ENCODE assay signal across 8 cellular contexts in the genomic region with DNA sequence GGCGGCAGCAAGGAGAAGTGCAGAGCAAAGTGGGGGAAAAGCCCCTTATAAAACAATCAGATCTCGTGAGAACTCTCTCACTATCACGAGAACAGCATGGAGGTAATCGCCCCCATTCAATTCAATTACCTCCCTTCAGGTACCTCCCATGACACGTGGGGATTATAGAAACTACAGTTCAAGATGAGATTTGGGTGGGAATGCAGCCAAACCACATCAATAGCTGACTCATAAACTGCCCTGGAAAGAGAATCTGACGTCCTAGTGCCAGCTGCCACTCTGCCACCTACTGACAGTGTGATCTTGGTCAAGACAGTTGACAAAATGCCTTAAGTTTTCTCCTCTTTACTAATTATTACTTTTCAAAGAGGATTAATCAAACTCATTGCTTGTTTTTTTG.
DNase-seq lines count a peak whose midpoint lies in the region; ATAC-seq and TF ChIP-seq lines count a peak whose summit lies in the region.

No MANE protein-coding gene starts in this region.

- peak; percentile 36 for DNase-seq in COLO829 (ENCODE audit: low spot score)
- DNase-seq in SW 1271 (lab: John Stamatoyannopoulos, UW), result peak; percentile 32 to 80
- peak; percentile 16 to 46 for DNase-seq in foreskin fibroblast
- DNase-seq in anterior cingulate cortex (lab: John Stamatoyannopoulos, UW), result no peak
- DNase-seq in iPS-NIHi7 (ENCODE audit: extremely low spot score), result no peak

- no peak overlapping the region for H3K4me3 ChIP-seq in foreskin fibroblast (ENCODE audit: low read depth in 1 of 2, low read length in 2 of 2)

- peak; percentile 36 for ATAC-seq in HG02623 (IDR thresholded peaks at IDR 0.05; ENCODE audit: unreplicated experiment)
- ATAC-seq in HG02973 (IDR thresholded peaks at IDR 0.05; ENCODE audit: unreplicated experiment), result no peak
- no peak for ATAC-seq in HG02642 (IDR thresholded peaks at IDR 0.05; ENCODE audit: poor library complexity, unreplicated experiment)

- TF ChIP-seq CTCF in foreskin fibroblast (IDR thresholded peaks at IDR 0.05; ENCODE audit: low read depth, low read length), result no peak

Comparison
In these comparisons a context has a peak if more than half of its experiments do, and no peak if none do; other contexts are left out.
1. DNase-seq: peak in COLO829 (single experiment), SW 1271 (2 of 2) and foreskin fibroblast (2 of 2); none in anterior cingulate cortex (0 of 58) and iPS-NIHi7 (single experiment).